9 cellular contexts compared by ENCODE assay signal in genomic region chr9:5509573-5509972, GRCh38. TPM values are rescaled to one million over a fixed set of nuclear protein-coding genes. Genes with fewer than 3 reads are reported as not detected.
DNase-seq lines count a peak whose midpoint lies in the region; TF ChIP-seq lines count a peak whose summit lies in the region.
"Had no signal": no experiment of that assay in that cellular context is flagged by ENCODE, and none has a peak within 500 bp of the region (broad histone marks: within the 10 kb centered on the region; RNA-seq: fewer than 3 reads in every experiment).

No MANE protein-coding gene starts in this region.

- H3K4me1 ChIP-seq in subcutaneous abdominal adipose tissue (ENCODE audit: control insufficient read depth in 5 of 5, insufficient read depth in 5 of 5, low read length in 5 of 5) = peaks cover 4 to 49% (median 29%) of the 10 kb centered on the region in 5 donors
- no peaks in the 10 kb centered on the region for H3K4me1 ChIP-seq in Caco-2
- H3K4me1 ChIP-seq: BLaER1 had no signal

- H3K36me3 Mint-ChIP-seq in activated CD4-positive, alpha-beta T cell treated with anti-CD3 and anti-CD28 coated beads, Interleukin-2, amount 10 ng/mL, durations not matched to agents 7 days and 5 days (ENCODE audit: low read depth) = peaks cover 15% of the 10 kb centered on the region
- H3K36me3 Mint-ChIP-seq in activated CD4-positive, alpha-beta memory T cell treated with anti-CD3 and anti-CD28 coated beads for 36 hours = peaks cover 2% of the 10 kb centered on the region
- H3K36me3 Mint-ChIP-seq in Caco-2 (ENCODE audit: insufficient read depth, unreplicated experiment) = no peaks in the 10 kb centered on the region

- BruUV-seq in Caco-2 (replicated peaks; lab: Mats Ljungman, UMichigan) = no TSS peak

- H3K4me3 Mint-ChIP-seq in activated CD4-positive, alpha-beta T cell treated with anti-CD3 and anti-CD28 coated beads, Interleukin-2, amount 10 ng/mL, durations not matched to agents 7 days and 5 days = no peak overlapping the region
- no peak overlapping the region for H3K4me3 Mint-ChIP-seq in activated CD4-positive, alpha-beta memory T cell treated with anti-CD3 and anti-CD28 coated beads for 36 hours
- H3K4me3 Mint-ChIP-seq in Caco-2 (ENCODE audit: unreplicated experiment) = no peak overlapping the region

- H3K9me3 ChIP-seq in subcutaneous abdominal adipose tissue (ENCODE audit: control insufficient read depth in 5 of 5, low read length in 5 of 5) (no peaks in the 10 kb centered on the region), Caco-2 (no peaks in the 10 kb centered on the region)
- H3K9me3 ChIP-seq: BLaER1 had no signal

- peak overlapping the region; percentile 94 for H3K27ac Mint-ChIP-seq in activated CD4-positive, alpha-beta T cell treated with anti-CD3 and anti-CD28 coated beads, Interleukin-2, amount 10 ng/mL, durations not matched to agents 7 days and 5 days
- peak overlapping the region; percentile 33 for H3K27ac Mint-ChIP-seq in activated CD4-positive, alpha-beta memory T cell treated with anti-CD3 and anti-CD28 coated beads for 36 hours
- H3K27ac Mint-ChIP-seq in Caco-2 (ENCODE audit: unreplicated experiment) = no peak overlapping the region

- peak overlapping the region in 1 of 5 donors; percentile 65 for H3K9ac ChIP-seq in subcutaneous abdominal adipose tissue (ENCODE audit: low read length in 5 of 5)
- H3K9ac ChIP-seq: BLaER1 had no signal

- H3K27me3 ChIP-seq in subcutaneous abdominal adipose tissue (ENCODE audit: control insufficient read depth in 5 of 5, insufficient read depth in 4 of 5, low read length in 5 of 5) = no peaks in the 10 kb centered on the region
- no peaks in the 10 kb centered on the region for H3K27me3 ChIP-seq in Caco-2 (replicated peaks; ENCODE audit: control insufficient read depth, insufficient read depth, low read length)
- H3K27me3 ChIP-seq: BLaER1 had no signal

- intact Hi-C loops in activated CD4-positive, alpha-beta memory T cell treated with anti-CD3 and anti-CD28 coated beads for 36 hours (cut with micrococcal nuclease) = no loop called here
- intact Hi-C loops in Caco-2 (cut with micrococcal nuclease; ENCODE audit: unreplicated experiment) = no loop called here

- H3K9me3 Mint-ChIP-seq in activated CD4-positive, alpha-beta T cell treated with anti-CD3 and anti-CD28 coated beads, Interleukin-2, amount 10 ng/mL, durations not matched to agents 7 days and 5 days = peaks cover 21% of the 10 kb centered on the region
- peaks cover 8% of the 10 kb centered on the region for H3K9me3 Mint-ChIP-seq in activated CD4-positive, alpha-beta memory T cell treated with anti-CD3 and anti-CD28 coated beads for 36 hours
- H3K9me3 Mint-ChIP-seq in Caco-2 (ENCODE audit: unreplicated experiment) = no peaks in the 10 kb centered on the region

- CTCF ChIA-PET in activated CD4-positive, alpha-beta T cell treated with anti-CD3 and anti-CD28 coated beads, Interleukin-2, amount 10 ng/mL, durations not matched to agents 7 days and 5 days (lab: Charles Lee) = interaction anchor here (1.0 to 2.5 kb wide), 4 partner anchors 17 to 111 kb away, joined by 3 to 7 read pairs (median 5); no protein-coding TSS in a partner anchor
- CTCF ChIA-PET in activated CD4-positive, alpha-beta memory T cell treated with anti-CD3 and anti-CD28 coated beads for 36 hours (lab: Charles Lee) = interaction anchor here (0.6 to 1.6 kb wide), 5 partner anchors 11 to 80 kb away, joined by 3 to 6 read pairs (median 3); partner anchors contain the start of gene CD274
- CTCF ChIA-PET in Caco-2 (lab: Charles Lee) = no interaction called here

- H3K4me3 ChIP-seq in subcutaneous abdominal adipose tissue (ENCODE audit: low read depth in 1 of 5, low read length in 5 of 5) (peak overlapping the region in 2 of 5 donors; percentile 12 to 66), Caco-2 (ENCODE audit: low read depth, low read length) (no peak overlapping the region)
- H3K4me3 ChIP-seq: BLaER1 had no signal

- H3K27me3 Mint-ChIP-seq in activated CD4-positive, alpha-beta T cell treated with anti-CD3 and anti-CD28 coated beads, Interleukin-2, amount 10 ng/mL, durations not matched to agents 7 days and 5 days = no peaks in the 10 kb centered on the region
- H3K27me3 Mint-ChIP-seq in activated CD4-positive, alpha-beta memory T cell treated with anti-CD3 and anti-CD28 coated beads for 36 hours = no peaks in the 10 kb centered on the region
- H3K27me3 Mint-ChIP-seq in Caco-2 (ENCODE audit: insufficient read depth, unreplicated experiment) = peaks cover 9% of the 10 kb centered on the region

- no peak for TF ChIP-seq CTCF in Caco-2 (IDR thresholded peaks at IDR 0.05; ENCODE audit: insufficient read depth in 1 of 2, low read depth in 1 of 2, low read length in 1 of 2, severe bottlenecking in 1 of 2, unreplicated experiment in 1 of 2)

- peaks cover 61% of the 10 kb centered on the region for H3K4me1 Mint-ChIP-seq in activated CD4-positive, alpha-beta T cell treated with anti-CD3 and anti-CD28 coated beads, Interleukin-2, amount 10 ng/mL, durations not matched to agents 7 days and 5 days
- peaks cover 60% of the 10 kb centered on the region for H3K4me1 Mint-ChIP-seq in activated CD4-positive, alpha-beta memory T cell treated with anti-CD3 and anti-CD28 coated beads for 36 hours (ENCODE audit: low read depth)
- H3K4me1 Mint-ChIP-seq in Caco-2 (ENCODE audit: low read depth, unreplicated experiment) = no peaks in the 10 kb centered on the region

- H3K36me3 ChIP-seq in subcutaneous abdominal adipose tissue (ENCODE audit: control insufficient read depth in 5 of 5, insufficient read depth in 5 of 5, low read length in 5 of 5) (no peaks in the 10 kb centered on the region), Caco-2 (ENCODE audit: control insufficient read depth, insufficient read depth, low read length) (no peaks in the 10 kb centered on the region)
- H3K36me3 ChIP-seq: BLaER1 had no signal

- POLR2A ChIA-PET in activated CD4-positive, alpha-beta T cell treated with anti-CD3 and anti-CD28 coated beads, Interleukin-2, amount 10 ng/mL, durations not matched to agents 7 days and 5 days (lab: Charles Lee) = no interaction called here
- POLR2A ChIA-PET in activated CD4-positive, alpha-beta memory T cell treated with anti-CD3 and anti-CD28 coated beads for 36 hours (lab: Charles Lee) = interaction anchor here (1.6 to 1.9 kb wide), 4 partner anchors 9 to 72 kb away, joined by 5 to 13 read pairs (median 7); partner anchors contain the start of gene PLGRKT
- POLR2A ChIA-PET in Caco-2 (lab: Charles Lee) = no interaction called here

- DNase-seq in activated CD4-positive, alpha-beta T cell treated with anti-CD3 and anti-CD28 coated beads, Interleukin-2, amount 10 ng/mL, durations not matched to agents 7 days and 5 days = no peak
- no peak for DNase-seq in activated CD4-positive, alpha-beta T cell treated with anti-CD3 and anti-CD28 coated beads, Interleukin-2, amount 50 U/mL, for 48 hours
- no peak for DNase-seq in activated CD4-positive, alpha-beta memory T cell treated with anti-CD3 and anti-CD28 coated beads for 36 hours
- peak; percentile 91 for DNase-seq in glomerular endothelial cell (ENCODE audit: extremely low read depth, low read depth, low spot score)
- no peak for DNase-seq in iPS-NIHi7 (ENCODE audit: extremely low spot score)
- DNase-seq in activated CD4-positive, alpha-beta T cell treated with anti-CD3 and anti-CD28 coated beads for 1 hour = no peak
- no peak for DNase-seq in Caco-2

- H3K27ac ChIP-seq in subcutaneous abdominal adipose tissue (ENCODE audit: low read depth, low read length) = peak overlapping the region; percentile 69
- H3K27ac ChIP-seq: BLaER1 had no signal

RNA-seq across cellular contexts. Expression of gene PDCD1LG2, which starts 0.8 kb away (rescaled TPM):
- total RNA-seq in activated CD4-positive, alpha-beta T cell treated with anti-CD3 and anti-CD28 coated beads, Interleukin-2, amount 10 ng/mL, durations not matched to agents 7 days and 5 days = 1 to 10 TPM; 2.2 TPM
- total RNA-seq in activated CD4-positive, alpha-beta memory T cell treated with anti-CD3 and anti-CD28 coated beads for 36 hours = under 1 TPM; 0.73 to 0.83 TPM
- 20.4 and 27.0 TPM in 2 replicates for total RNA-seq in glomerular endothelial cell
- not detected in 2 replicates for total RNA-seq in Caco-2 (2022)

RNA-seq across cellular contexts. Expression of gene CD274, which starts 59.2 kb away (rescaled TPM):
- 10 to 100 TPM; 10.5 to 10.7 TPM for total RNA-seq in activated CD4-positive, alpha-beta T cell treated with anti-CD3 and anti-CD28 coated beads, Interleukin-2, amount 10 ng/mL, durations not matched to agents 7 days and 5 days
- 10 to 100 TPM; 28.3 to 32.4 TPM for total RNA-seq in activated CD4-positive, alpha-beta memory T cell treated with anti-CD3 and anti-CD28 coated beads for 36 hours
- total RNA-seq in glomerular endothelial cell (15.5 and 18.2 TPM in 2 replicates), Caco-2 (2022) (0.67 TPM in 1 of 2 replicates, not detected in the other)
